Comparison of ENCODE assay signal across 37 cellular contexts in the genomic region with DNA sequence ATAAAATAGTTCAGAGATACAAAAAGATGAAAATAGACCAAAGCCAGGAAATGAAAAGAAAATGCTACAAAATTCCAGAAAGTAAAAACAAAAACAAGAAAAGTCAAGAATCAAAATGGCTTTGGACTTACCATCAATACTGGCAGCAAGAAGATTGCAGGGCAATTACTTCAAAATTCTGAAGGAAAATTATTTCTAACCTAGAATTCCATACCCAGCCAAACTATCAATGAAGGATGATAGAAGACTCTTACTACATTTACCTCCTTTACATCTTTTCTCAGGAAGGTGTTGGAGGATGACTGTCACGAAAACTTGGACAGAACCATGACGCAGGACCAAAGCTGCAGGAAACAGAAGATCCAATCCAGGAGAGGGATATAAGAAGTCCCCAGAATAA. TPM values are rescaled to one million over a fixed set of nuclear protein-coding genes. Genes with fewer than 3 reads are reported as not detected.
"Had no signal": no experiment of that assay in that cellular context is flagged by ENCODE, and none has a peak within 500 bp of the region (broad histone marks: within the 10 kb centered on the region; RNA-seq: fewer than 3 reads in every experiment).

No MANE protein-coding gene starts in this region.

- H3K9me3 ChIP-seq: adrenal gland had no signal

- DNase-seq: activated B cell treated with CpG ODN at 0.5 μM for 24 hours; activated CD4-positive, alpha-beta memory T cell treated with anti-CD3 and anti-CD28 coated beads for 36 hours; activated CD4-positive, alpha-beta T cell treated with anti-CD3 and anti-CD28 coated beads for 4 hours; activated CD4-positive, alpha-beta T cell treated with anti-CD3 and anti-CD28 coated beads, Interleukin-2, amount 10 ng/mL, durations not matched to agents 24 days and 14 days; activated CD4-positive, alpha-beta T cell treated with anti-CD3 and anti-CD28 coated beads, Interleukin-2, amount 50 U/mL, for 1 hour; activated CD4-positive, alpha-beta T cell treated with anti-CD3 and anti-CD28 coated beads, Interleukin-2, amount 50 U/mL, for 4 hours; activated CD4-positive, CD25-positive, alpha-beta regulatory T cell treated with anti-CD3 and anti-CD28 coated beads, Interleukin-2, amount 50 U/mL, for 72 hours; activated CD8-positive, alpha-beta memory T cell treated with anti-CD3 and anti-CD28 coated beads, Interleukin-2, amount 50 U/mL, for 4 hours; activated CD8-positive, alpha-beta T cell treated with anti-CD3 and anti-CD28 coated beads for 36 hours; activated effector memory CD4-positive, alpha-beta T cell treated with anti-CD3 and anti-CD28 coated beads, Interleukin-2, amount 50 U/mL, for 16 hours; activated gamma-delta T cell treated with Interleukin-2 at 50 U/mL for 16 hours; activated naive CD4-positive, alpha-beta T cell; activated naive CD4-positive, alpha-beta T cell treated with anti-CD3 and anti-CD28 coated beads for 36 hours; activated naive CD4-positive, alpha-beta T cell treated with anti-CD3 and anti-CD28 coated beads, Interleukin-2, amount 50 U/mL, for 16 hours; activated naive CD8-positive, alpha-beta T cell treated with anti-CD3 and anti-CD28 coated beads for 36 hours; activated T-cell treated with anti-CD3 and anti-CD28 coated beads for 4 hours; activated T-cell treated with anti-CD3 and anti-CD28 coated beads, Interleukin-2, amount 50 U/mL, for 1 hour; activated T-cell treated with anti-CD3 and anti-CD28 coated beads, Interleukin-2, amount 50 U/mL, for 4 hours; activated T-cell treated with anti-CD3 and anti-CD28 coated beads, Interleukin-2, amount 50 U/mL, for 72 hours; adrenal gland; amniotic stem cell; aorta; body of pancreas; brain microvascular endothelial cell; central memory CD4-positive, alpha-beta T cell; T-helper 2 cell; T-helper 9 cell had no signal

- FAIRE-seq: astrocyte, TTC549 had no signal

- H3K4me3 Mint-ChIP-seq: activated B cell treated with CpG ODN at 0.5 μM for 24 hours; activated CD4-positive, alpha-beta memory T cell treated with anti-CD3 and anti-CD28 coated beads for 36 hours; activated CD4-positive, alpha-beta T cell treated with anti-CD3 and anti-CD28 coated beads, Interleukin-2, amount 10 ng/mL, durations not matched to agents 24 days and 14 days; activated CD8-positive, alpha-beta T cell treated with anti-CD3 and anti-CD28 coated beads for 36 hours; activated naive CD4-positive, alpha-beta T cell treated with anti-CD3 and anti-CD28 coated beads for 36 hours; activated naive CD8-positive, alpha-beta T cell treated with anti-CD3 and anti-CD28 coated beads for 36 hours; activated T-cell treated with anti-CD3 and anti-CD28 coated beads, Interleukin-2, amount 50 U/mL, for 4 hours; activated T-cell treated with anti-CD3 and anti-CD28 coated beads, Interleukin-2, amount 50 U/mL, for 72 hours; activated T-helper 1 cell treated with anti-CD3 and anti-CD28 coated beads, Interleukin-12 subunit alpha, Interleukin-12 subunit beta, Interleukin-2, Interleukin-4 antibody, amounts not matched to agents 30 ng/mL and 10 ng/mL and 1 ng/mL, durations not matched to agents 14 hours and 24 hours and 36 hours; activated T-helper 17 cell treated with anti-CD3 and anti-CD28 coated beads, Interleukin-2, amount 50 U/mL, for 72 hours; T-helper 1 cell treated with Interleukin-12 subunit alpha and Interleukin-12 subunit beta and Interleukin-4 antibody, amounts not matched to agents 30 μg/mL and 1 μg/mL, for 36 hours; T-helper 2 cell treated with Interferon-gamma antibody and Interleukin-4, amounts not matched to agents 5 μg/mL and 100 μg/mL, for 36 hours had no signal

- H3K27me3 Mint-ChIP-seq: activated B cell treated with CpG ODN at 0.5 μM for 24 hours; activated CD4-positive, alpha-beta T cell treated with anti-CD3 and anti-CD28 coated beads, Interleukin-2, amount 10 ng/mL, durations not matched to agents 24 days and 14 days; activated CD8-positive, alpha-beta T cell treated with anti-CD3 and anti-CD28 coated beads for 36 hours; activated naive CD8-positive, alpha-beta T cell treated with anti-CD3 and anti-CD28 coated beads for 36 hours had no signal

- ATAC-seq: activated CD8-positive, alpha-beta T cell treated with anti-CD3 and anti-CD28 coated beads for 36 hours; activated naive CD4-positive, alpha-beta T cell treated with anti-CD3 and anti-CD28 coated beads, Interleukin-2, amount 50 U/mL, for 72 hours; activated T-cell treated with anti-CD3 and anti-CD28 coated beads, Interleukin-2, amount 50 U/mL, for 4 hours; activated T-cell treated with anti-CD3 and anti-CD28 coated beads, Interleukin-2, amount 50 U/mL, for 72 hours; activated T-helper 17 cell treated with anti-CD3 and anti-CD28 coated beads, Interleukin-2, amount 50 U/mL, for 72 hours; body of pancreas had no signal

- H3K4me3 ChIP-seq: adrenal gland, body of pancreas, breast epithelium had no signal

- H3K36me3 ChIP-seq: adrenal gland, brain microvascular endothelial cell, breast epithelium had no signal

- H3K4me1 Mint-ChIP-seq: activated B cell treated with CpG ODN at 0.5 μM for 24 hours; activated CD4-positive, alpha-beta T cell treated with anti-CD3 and anti-CD28 coated beads, Interleukin-2, amount 10 ng/mL, durations not matched to agents 24 days and 14 days; activated naive CD8-positive, alpha-beta T cell treated with anti-CD3 and anti-CD28 coated beads for 36 hours; activated T-helper 17 cell treated with anti-CD3 and anti-CD28 coated beads, Interleukin-2, amount 50 U/mL, for 72 hours had no signal

- H3K27ac Mint-ChIP-seq: activated B cell treated with CpG ODN at 0.5 μM for 24 hours; activated CD4-positive, alpha-beta memory T cell treated with anti-CD3 and anti-CD28 coated beads for 36 hours; activated CD4-positive, alpha-beta T cell treated with anti-CD3 and anti-CD28 coated beads, Interleukin-2, amount 10 ng/mL, durations not matched to agents 24 days and 14 days; activated CD8-positive, alpha-beta T cell treated with anti-CD3 and anti-CD28 coated beads for 36 hours; activated naive CD4-positive, alpha-beta T cell treated with anti-CD3 and anti-CD28 coated beads for 36 hours; activated naive CD4-positive, alpha-beta T cell treated with anti-CD3 and anti-CD28 coated beads, Interleukin-2, amount 50 U/mL, for 72 hours; activated naive CD8-positive, alpha-beta T cell treated with anti-CD3 and anti-CD28 coated beads for 36 hours; activated T-cell treated with anti-CD3 and anti-CD28 coated beads, Interleukin-2, amount 50 U/mL, for 72 hours; activated T-helper 1 cell treated with anti-CD3 and anti-CD28 coated beads, Interleukin-12 subunit alpha, Interleukin-12 subunit beta, Interleukin-2, Interleukin-4 antibody, amounts not matched to agents 30 ng/mL and 10 ng/mL and 1 ng/mL, durations not matched to agents 14 hours and 24 hours and 36 hours; activated T-helper 17 cell treated with anti-CD3 and anti-CD28 coated beads, Interleukin-2, amount 50 U/mL, for 72 hours; T-helper 1 cell treated with Interleukin-12 subunit alpha and Interleukin-12 subunit beta and Interleukin-4 antibody, amounts not matched to agents 30 μg/mL and 1 μg/mL, for 36 hours; T-helper 2 cell treated with Interferon-gamma antibody and Interleukin-4, amounts not matched to agents 5 μg/mL and 100 μg/mL, for 36 hours had no signal

- H3K27ac ChIP-seq: adrenal gland, body of pancreas, brain microvascular endothelial cell, breast epithelium, VCaP had no signal

- H3K4me1 ChIP-seq: adrenal gland, body of pancreas, breast epithelium had no signal

- H3K36me3 Mint-ChIP-seq: activated CD4-positive, alpha-beta memory T cell treated with anti-CD3 and anti-CD28 coated beads for 36 hours; activated naive CD8-positive, alpha-beta T cell treated with anti-CD3 and anti-CD28 coated beads for 36 hours had no signal

- H3K27me3 ChIP-seq: adrenal gland, body of pancreas, brain microvascular endothelial cell, breast epithelium had no signal

RNA-seq across cellular contexts. Expression of gene EGFLAM, which starts 46.8 kb away (rescaled TPM):
- total RNA-seq: activated B cell treated with CpG ODN at 0.5 μM for 24 hours; activated CD4-positive, alpha-beta memory T cell treated with anti-CD3 and anti-CD28 coated beads for 36 hours; activated CD4-positive, alpha-beta T cell treated with anti-CD3 and anti-CD28 coated beads, Interleukin-2, amount 10 ng/mL, durations not matched to agents 24 days and 14 days; activated CD8-positive, alpha-beta memory T cell treated with anti-CD3 and anti-CD28 coated beads for 36 hours; activated CD8-positive, alpha-beta T cell treated with anti-CD3 and anti-CD28 coated beads for 36 hours; activated naive CD4-positive, alpha-beta T cell treated with anti-CD3 and anti-CD28 coated beads for 36 hours; activated naive CD4-positive, alpha-beta T cell treated with anti-CD3 and anti-CD28 coated beads, Interleukin-2, amount 50 U/mL, for 72 hours; activated naive CD8-positive, alpha-beta T cell treated with anti-CD3 and anti-CD28 coated beads for 36 hours; activated T-cell treated with anti-CD3 and anti-CD28 coated beads, Interleukin-2, amount 50 U/mL, for 4 hours; activated T-cell treated with anti-CD3 and anti-CD28 coated beads, Interleukin-2, amount 50 U/mL, for 72 hours; activated T-helper 1 cell treated with anti-CD3 and anti-CD28 coated beads, Interleukin-12 subunit alpha, Interleukin-12 subunit beta, Interleukin-2, Interleukin-4 antibody, amounts not matched to agents 30 ng/mL and 10 ng/mL and 1 ng/mL, durations not matched to agents 14 hours and 24 hours and 36 hours; activated T-helper 17 cell treated with anti-CD3 and anti-CD28 coated beads, Interleukin-2, amount 50 U/mL, for 72 hours had no signal
